12 cellular contexts compared by ENCODE assay signal in genomic region chr10:89330004-89330403, GRCh38. TPM values are rescaled to one million over a fixed set of nuclear protein-coding genes. Genes with fewer than 3 reads are reported as not detected.
A peak's percentile ranks its signal among the peaks of the same experiment; 100 is the strongest.
DNase-seq lines count a peak whose midpoint lies in the region; ATAC-seq and TF ChIP-seq lines count a peak whose summit lies in the region.
"Not testable (repeated sequence)": the region's sequence is repeated elsewhere in the genome, so short reads cannot be mapped to it uniquely, and the experiment has no call there.
"Had no signal": no experiment of that assay in that cellular context is flagged by ENCODE, and none has a peak within 500 bp of the region (broad histone marks: within the 10 kb centered on the region; RNA-seq: fewer than 3 reads in every experiment).

No MANE protein-coding gene starts in this region.

- not testable (repeated sequence) for H3K9me3 ChIP-seq in mononuclear cell (ENCODE audit: low read depth, low read length)

- H3K4me3 Mint-ChIP-seq in HFFc6 (peak overlapping the region; percentile 22; the same call in 1 of the 2 replicates), immature natural killer cell (peak overlapping the region; percentile 56 to 74 (median 66))
- H3K4me3 Mint-ChIP-seq in T-helper 2 cell treated with Interferon-gamma antibody and Interleukin-4, amounts not matched to agents 5 μg/mL and 100 μg/mL, for 36 hours: peak overlapping the region; percentile 11
- peak overlapping the region; percentile 92 for H3K4me3 Mint-ChIP-seq in activated naive CD8-positive, alpha-beta T cell treated with anti-CD3 and anti-CD28 coated beads, Interleukin-2, amount 10 ng/mL, durations not matched to agents 7 days and 5 days
- H3K4me3 Mint-ChIP-seq in effector memory CD8-positive, alpha-beta T cell; stimulated activated memory B cell treated with anti-CD40 and anti-IgM and Interleukin-4, amounts not matched to agents 10 μg/mL and 1 μg/mL and 100 μg/mL, for 72 hours: not testable (repeated sequence)

- H3K27ac Mint-ChIP-seq in HFFc6 (peak overlapping the region; percentile 45; the same call in 1 of the 2 replicates), immature natural killer cell (peak overlapping the region; percentile 34 to 91 (median 82))
- not testable (repeated sequence) for H3K27ac Mint-ChIP-seq in T-helper 2 cell treated with Interferon-gamma antibody and Interleukin-4, amounts not matched to agents 5 μg/mL and 100 μg/mL, for 36 hours
- peak overlapping the region; percentile 78 for H3K27ac Mint-ChIP-seq in activated naive CD8-positive, alpha-beta T cell treated with anti-CD3 and anti-CD28 coated beads, Interleukin-2, amount 10 ng/mL, durations not matched to agents 7 days and 5 days
- peak overlapping the region; percentile 23 to 87 for H3K27ac Mint-ChIP-seq in effector memory CD8-positive, alpha-beta T cell
- peak overlapping the region; percentile 71 for H3K27ac Mint-ChIP-seq in stimulated activated memory B cell treated with anti-CD40 and anti-IgM and Interleukin-4, amounts not matched to agents 10 μg/mL and 1 μg/mL and 100 μg/mL, for 72 hours

- not testable (repeated sequence) for H3K36me3 Mint-ChIP-seq in HFFc6 (ENCODE audit: low read depth); T-helper 2 cell treated with Interferon-gamma antibody and Interleukin-4, amounts not matched to agents 5 μg/mL and 100 μg/mL, for 36 hours (ENCODE audit: low read depth); immature natural killer cell; stimulated activated memory B cell treated with anti-CD40 and anti-IgM and Interleukin-4, amounts not matched to agents 10 μg/mL and 1 μg/mL and 100 μg/mL, for 72 hours
- H3K36me3 Mint-ChIP-seq in activated naive CD8-positive, alpha-beta T cell treated with anti-CD3 and anti-CD28 coated beads, Interleukin-2, amount 10 ng/mL, durations not matched to agents 7 days and 5 days: peaks cover 34% of the 10 kb centered on the region
- H3K36me3 Mint-ChIP-seq in effector memory CD8-positive, alpha-beta T cell (ENCODE audit: insufficient read depth): peaks cover 34% of the 10 kb centered on the region

- peaks cover 73% of the 10 kb centered on the region for H3K79me2 ChIP-seq in ACC112 (ENCODE audit: control insufficient read depth, insufficient read depth, low read length, unreplicated experiment)

- H3K4me3 ChIP-seq in ACC112 (ENCODE audit: low read depth, low read length) (peak overlapping the region; percentile 84), mononuclear cell (ENCODE audit: low read length) (peak overlapping the region; percentile 12)

- not testable (repeated sequence) for H3K27me3 Mint-ChIP-seq in HFFc6 (ENCODE audit: insufficient read depth); activated naive CD8-positive, alpha-beta T cell treated with anti-CD3 and anti-CD28 coated beads, Interleukin-2, amount 10 ng/mL, durations not matched to agents 7 days and 5 days; stimulated activated memory B cell treated with anti-CD40 and anti-IgM and Interleukin-4, amounts not matched to agents 10 μg/mL and 1 μg/mL and 100 μg/mL, for 72 hours
- H3K27me3 Mint-ChIP-seq in T-helper 2 cell treated with Interferon-gamma antibody and Interleukin-4, amounts not matched to agents 5 μg/mL and 100 μg/mL, for 36 hours (ENCODE audit: low read depth): peaks cover 48% of the 10 kb centered on the region
- peaks cover 0 to 26% of the 10 kb centered on the region in 2 donors for H3K27me3 Mint-ChIP-seq in effector memory CD8-positive, alpha-beta T cell
- peaks cover 9 to 18% (median 10%) of the 10 kb centered on the region in 3 donors for H3K27me3 Mint-ChIP-seq in immature natural killer cell (ENCODE audit: low read depth in 3 of 3)

- not testable (repeated sequence) for H3K9me3 Mint-ChIP-seq in HFFc6; T-helper 2 cell treated with Interferon-gamma antibody and Interleukin-4, amounts not matched to agents 5 μg/mL and 100 μg/mL, for 36 hours; activated naive CD8-positive, alpha-beta T cell treated with anti-CD3 and anti-CD28 coated beads, Interleukin-2, amount 10 ng/mL, durations not matched to agents 7 days and 5 days; effector memory CD8-positive, alpha-beta T cell; immature natural killer cell; stimulated activated memory B cell treated with anti-CD40 and anti-IgM and Interleukin-4, amounts not matched to agents 10 μg/mL and 1 μg/mL and 100 μg/mL, for 72 hours

- H3K4me1 ChIP-seq in ACC112 (ENCODE audit: control insufficient read depth, insufficient read depth, low read length, unreplicated experiment): peaks cover 48% of the 10 kb centered on the region
- peaks cover 83% of the 10 kb centered on the region for H3K4me1 ChIP-seq in mononuclear cell (ENCODE audit: insufficient read depth, low read length)

- H2AFZ ChIP-seq in ACC112 (ENCODE audit: low read length, unreplicated experiment): not testable (repeated sequence)

- peak overlapping the region; percentile 88 for H3K27ac ChIP-seq in ACC112 (ENCODE audit: low read depth, low read length)

- not testable (repeated sequence) for DNase-seq in HFFc6; T-helper 2 cell treated with Interferon-gamma antibody and Interleukin-4, amounts not matched to agents 5 μg/mL and 100 μg/mL, for 36 hours (ENCODE audit: low spot score); activated naive CD8-positive, alpha-beta T cell treated with anti-CD3 and anti-CD28 coated beads, Interleukin-2, amount 10 ng/mL, durations not matched to agents 7 days and 5 days; effector memory CD8-positive, alpha-beta T cell
- peak; percentile 30 to 43 (median 41) for DNase-seq in immature natural killer cell

- ATAC-seq in activated naive CD8-positive, alpha-beta T cell treated with anti-CD3 and anti-CD28 coated beads, Interleukin-2, amount 10 ng/mL, durations not matched to agents 7 days and 5 days (ENCODE audit: low read depth); effector memory CD8-positive, alpha-beta T cell (replicated peaks); stimulated activated memory B cell treated with anti-CD40 and anti-IgM and Interleukin-4, amounts not matched to agents 10 μg/mL and 1 μg/mL and 100 μg/mL, for 72 hours: not testable (repeated sequence)

- H3K27me3 ChIP-seq in ACC112 (ENCODE audit: insufficient read depth, low read length); mononuclear cell (ENCODE audit: insufficient read depth, low read length): not testable (repeated sequence)

- not testable (repeated sequence) for TF ChIP-seq CTCF in HFFc6 (IDR thresholded peaks at IDR 0.05)

- H3K36me3 ChIP-seq in ACC112 (ENCODE audit: insufficient read depth, low read length): peaks cover 10% of the 10 kb centered on the region

- H3K4me1 Mint-ChIP-seq in HFFc6 (ENCODE audit: low read depth): peaks cover 80% of the 10 kb centered on the region
- H3K4me1 Mint-ChIP-seq in T-helper 2 cell treated with Interferon-gamma antibody and Interleukin-4, amounts not matched to agents 5 μg/mL and 100 μg/mL, for 36 hours (ENCODE audit: low read depth): peaks cover 48% of the 10 kb centered on the region
- H3K4me1 Mint-ChIP-seq in activated naive CD8-positive, alpha-beta T cell treated with anti-CD3 and anti-CD28 coated beads, Interleukin-2, amount 10 ng/mL, durations not matched to agents 7 days and 5 days: peaks cover 44% of the 10 kb centered on the region
- peaks cover 31 to 51% of the 10 kb centered on the region in 2 donors for H3K4me1 Mint-ChIP-seq in effector memory CD8-positive, alpha-beta T cell (ENCODE audit: low read depth in 2 of 2)
- peaks cover 66 to 72% of the 10 kb centered on the region in 2 donors for H3K4me1 Mint-ChIP-seq in immature natural killer cell
- peaks cover 58% of the 10 kb centered on the region for H3K4me1 Mint-ChIP-seq in stimulated activated memory B cell treated with anti-CD40 and anti-IgM and Interleukin-4, amounts not matched to agents 10 μg/mL and 1 μg/mL and 100 μg/mL, for 72 hours

- POLR2A ChIA-PET in activated naive CD8-positive, alpha-beta T cell treated with anti-CD3 and anti-CD28 coated beads, Interleukin-2, amount 10 ng/mL, durations not matched to agents 7 days and 5 days (lab: Charles Lee): interaction anchor here (0.7 to 4.0 kb wide), 4 partner anchors 10 to 63 kb away, joined by 3 to 28 read pairs (median 4); partner anchors contain the start of genes IFIT1 and IFIT2

RNA-seq across cellular contexts. Expression of gene IFIT3, which starts 2.2 kb away (rescaled TPM):
- 10 to 100 TPM; 11.5 to 18.6 (median 18.0) TPM for total RNA-seq in HFFc6 (2021; fragmentation: NEBNext Ultra II Directional; extraction: Animal tissue kit (Norgen Biotek cat#: 25700))
- total RNA-seq in activated naive CD8-positive, alpha-beta T cell treated with anti-CD3 and anti-CD28 coated beads, Interleukin-2, amount 10 ng/mL, durations not matched to agents 7 days and 5 days: 10 to 100 TPM; 72.5 to 75.6 TPM
- 10 to 100 TPM in 2 of 3 donors, 1 to 10 TPM in 1; 8.2 to 23.8 (median 12.5) TPM for polyA plus RNA-seq in immature natural killer cell
- total RNA-seq in mononuclear cell: 30.7 TPM

RNA-seq across cellular contexts. Expression of gene IFIT2, which starts 28.2 kb away (rescaled TPM):
- total RNA-seq in HFFc6 (2021; fragmentation: NEBNext Ultra II Directional; extraction: Animal tissue kit (Norgen Biotek cat#: 25700)): 10 to 100 TPM in 5 of 6 experiments, 1 to 10 TPM in 1; 8.7 to 14.1 (median 13.0) TPM
- total RNA-seq in activated naive CD8-positive, alpha-beta T cell treated with anti-CD3 and anti-CD28 coated beads, Interleukin-2, amount 10 ng/mL, durations not matched to agents 7 days and 5 days: 10 to 100 TPM; 18.5 to 21.6 TPM
- 10 to 100 TPM; 10.3 to 20.8 (median 13.9) TPM for polyA plus RNA-seq in immature natural killer cell
- 99.4 TPM for total RNA-seq in mononuclear cell

RNA-seq across cellular contexts. Expression of gene IFIT1B, which starts 47.9 kb away (rescaled TPM):
- total RNA-seq in HFFc6 (2021; fragmentation: NEBNext Ultra II Directional; extraction: Animal tissue kit (Norgen Biotek cat#: 25700)): not detected
- total RNA-seq in activated naive CD8-positive, alpha-beta T cell treated with anti-CD3 and anti-CD28 coated beads, Interleukin-2, amount 10 ng/mL, durations not matched to agents 7 days and 5 days: not detected
- under 1 TPM in 1 of 3 donors, not detected in 2; 0.11 TPM for polyA plus RNA-seq in immature natural killer cell
- 0.10 TPM for total RNA-seq in mononuclear cell
- total RNA-seq: foreskin keratinocyte, HepG2, mammary epithelial cell had no signal
- polyA plus RNA-seq: foreskin keratinocyte, HepG2, mammary epithelial cell, ovary had no signal
